8 cellular contexts compared by ENCODE assay signal in genomic region chr7:143214789-143215679, GRCh38. TPM values are rescaled to one million over a fixed set of nuclear protein-coding genes. Genes with fewer than 3 reads are reported as not detected.
DNase-seq lines count a peak whose midpoint lies in the region; ATAC-seq, FAIRE-seq and TF ChIP-seq lines count a peak whose summit lies in the region.

No MANE protein-coding gene starts in this region.

- H3K9me3 Mint-ChIP-seq in CD8-positive, alpha-beta memory T cell: no peaks in the 10 kb centered on the region

- intact Hi-C loops in right lobe of liver (cut with DNase I): loop anchor here (5.0 kb wide), 1 partner anchor 203 kb away; no protein-coding TSS in a partner anchor

- peak; percentile 99 to 100 (median 100) for TF ChIP-seq CTCF in right lobe of liver (IDR thresholded peaks at IDR 0.05)

- whole genome bisulfite sequencing in right lobe of liver (ENCODE audit: insufficient coverage, low coverage, low lambda C conversion rate, missing lambda C conversion rate): 14% methylated on average over 8 of the region's 8 CpGs

- H3K4me1 Mint-ChIP-seq in CD8-positive, alpha-beta memory T cell: no peaks in the 10 kb centered on the region

- H3K27me3 Mint-ChIP-seq in CD8-positive, alpha-beta memory T cell: peaks cover 0 to 10% of the 10 kb centered on the region in 2 donors

- peak overlapping the region in 1 of 8 donors; percentile 15 for H3K27ac Mint-ChIP-seq in CD8-positive, alpha-beta memory T cell

- peak; percentile 25 to 73 (median 68) for DNase-seq in CD8-positive, alpha-beta memory T cell
- DNase-seq in NCI-H446 (lab: John Stamatoyannopoulos, UW): peak; percentile 68 to 89
- DNase-seq in activated CD4-positive, CD25-positive, alpha-beta regulatory T cell (lab: John Stamatoyannopoulos, UW): peak; percentile 5 to 31 (median 14)
- peak in 1 of 3 donors; percentile 60 for DNase-seq in right lobe of liver
- peak; percentile 12 for DNase-seq in stimulated activated CD8-positive, alpha-beta memory T cell treated with anti-CD3 and anti-CD28 coated beads, Interleukin-12 subunit alpha, Interleukin-12 subunit beta, amount 100 ng/mL, for 4 hours (ENCODE audit: low read depth)

- POLR2A ChIA-PET in CD8-positive, alpha-beta memory T cell (lab: Charles Lee): no interaction called here

- no peak overlapping the region for H3K27ac ChIP-seq in CD8-positive, alpha-beta memory T cell (ENCODE audit: low read depth, low read length)
- H3K27ac ChIP-seq in right lobe of liver: no peak overlapping the region

- FAIRE-seq in colon (lab: Jason Lieb, UNC): peak; percentile 47

- no peaks in the 10 kb centered on the region for H3K36me3 ChIP-seq in CD8-positive, alpha-beta memory T cell (ENCODE audit: insufficient read depth, low read length)
- no peaks in the 10 kb centered on the region for H3K36me3 ChIP-seq in right lobe of liver

- ATAC-seq in GM19372 (IDR thresholded peaks at IDR 0.05; ENCODE audit: low read depth, unreplicated experiment): peak; percentile 91
- ATAC-seq in HG03439 (IDR thresholded peaks at IDR 0.05; ENCODE audit: unreplicated experiment): peak; percentile 84
- ATAC-seq in right lobe of liver: peak; percentile 97 to 100 (median 100)

- no peaks in the 10 kb centered on the region for H3K36me3 Mint-ChIP-seq in CD8-positive, alpha-beta memory T cell

- H3K9me3 ChIP-seq in CD8-positive, alpha-beta memory T cell (ENCODE audit: low read length): no peaks in the 10 kb centered on the region
- no peaks in the 10 kb centered on the region for H3K9me3 ChIP-seq in right lobe of liver

- no peaks in the 10 kb centered on the region for H3K27me3 ChIP-seq in CD8-positive, alpha-beta memory T cell (ENCODE audit: insufficient read depth, low read length, poor library complexity, severe bottlenecking)
- no peaks in the 10 kb centered on the region for H3K27me3 ChIP-seq in right lobe of liver

- TF ChIP-seq POLR2A in right lobe of liver (IDR thresholded peaks at IDR 0.05): no peak

- CTCF ChIA-PET in CD8-positive, alpha-beta memory T cell (lab: Charles Lee): interaction anchor here (0.6 to 3.1 kb wide), 41 partner anchors 9 to 1239 kb away, joined by 3 to 70 read pairs (median 4); no protein-coding TSS in a partner anchor

- H3K4me3 Mint-ChIP-seq in CD8-positive, alpha-beta memory T cell: no peak overlapping the region

- no peak overlapping the region for H3K4me3 ChIP-seq in CD8-positive, alpha-beta memory T cell (ENCODE audit: low read length)
- H3K4me3 ChIP-seq in right lobe of liver: no peak overlapping the region

- no peaks in the 10 kb centered on the region for H3K4me1 ChIP-seq in CD8-positive, alpha-beta memory T cell (ENCODE audit: insufficient read depth, low read length)
- no peaks in the 10 kb centered on the region for H3K4me1 ChIP-seq in right lobe of liver

RNA-seq across cellular contexts. Expression of gene TAS2R40, which starts 6.8 kb away (rescaled TPM):
- total RNA-seq in CD8-positive, alpha-beta memory T cell: not detected
- polyA plus RNA-seq in CD8-positive, alpha-beta memory T cell: not detected
- not detected for total RNA-seq in right lobe of liver

RNA-seq across cellular contexts. Expression of gene TAS2R39, which starts 31.8 kb away (rescaled TPM):
- total RNA-seq in CD8-positive, alpha-beta memory T cell: not detected
- polyA plus RNA-seq in CD8-positive, alpha-beta memory T cell: not detected
- not detected for total RNA-seq in right lobe of liver

RNA-seq across cellular contexts. Expression of gene GSTK1, which starts 48.2 kb away (rescaled TPM):
- total RNA-seq in CD8-positive, alpha-beta memory T cell: 100 to 1,000 TPM; 147 to 151 TPM
- polyA plus RNA-seq in CD8-positive, alpha-beta memory T cell: 532 TPM
- total RNA-seq in right lobe of liver: 100 to 1,000 TPM; 209 to 315 (median 257) TPM
